5 cellular contexts compared by ENCODE assay signal in genomic region chr15:90280743-90281142, GRCh38. TPM values are rescaled to one million over a fixed set of nuclear protein-coding genes. Genes with fewer than 3 reads are reported as not detected.
"Had no signal": no experiment of that assay in that cellular context is flagged by ENCODE, and none has a peak within 500 bp of the region (broad histone marks: within the 10 kb centered on the region; RNA-seq: fewer than 3 reads in every experiment).

No MANE protein-coding gene starts in this region.

RNA-seq across cellular contexts. Expression of gene TTLL13, which starts 31.4 kb away (rescaled TPM):
- total RNA-seq: aorta, ascending aorta, astrocyte, body of pancreas, chondrocyte had no signal
- polyA plus RNA-seq: aorta had no signal
